In the genomic region with DNA sequence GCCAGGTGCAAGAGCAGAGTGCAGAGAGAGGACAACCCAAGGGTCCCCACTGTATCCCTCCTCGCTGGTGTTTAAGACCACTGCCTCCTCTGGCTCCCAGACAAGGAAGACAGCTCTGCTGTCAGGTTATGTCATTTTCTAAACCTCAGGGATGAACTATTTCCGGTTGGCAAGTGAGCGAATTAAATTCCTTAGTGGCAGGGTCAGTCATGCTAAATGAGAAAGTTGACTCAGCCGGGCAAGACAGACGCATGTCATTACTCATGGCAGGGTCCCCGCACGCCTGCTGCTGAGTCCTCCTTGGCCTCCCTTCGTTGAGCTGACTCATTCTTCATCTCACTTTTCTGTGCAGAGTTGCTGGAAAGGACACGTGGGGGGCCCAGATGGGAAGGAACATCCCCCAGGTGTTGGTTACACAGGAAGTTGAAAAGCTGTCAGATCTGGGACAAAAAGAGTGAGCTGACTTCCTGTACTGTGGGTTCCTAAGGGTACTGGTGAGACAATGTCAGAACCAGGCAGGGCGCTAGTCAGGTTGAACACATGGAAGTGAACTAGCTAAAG, we compare ENCODE assay signal across 9 cellular contexts. TPM values are rescaled to one million over a fixed set of nuclear protein-coding genes. Genes with fewer than 3 reads are reported as not detected.
A peak's percentile ranks its signal among the peaks of the same experiment; 100 is the strongest.
DNase-seq lines count a peak whose midpoint lies in the region; FAIRE-seq and TF ChIP-seq lines count a peak whose summit lies in the region.
"Had no signal": no experiment of that assay in that cellular context is flagged by ENCODE, and none has a peak within 500 bp of the region (broad histone marks: within the 10 kb centered on the region; RNA-seq: fewer than 3 reads in every experiment).

No MANE protein-coding gene starts in this region.

- DNase-seq in GM04503 (ENCODE audit: low read depth), result peak; percentile 47
- DNase-seq in MG63, result peak; percentile 95
- peak; percentile 80 for DNase-seq in activated T-cell treated with anti-CD3 and anti-CD28 coated beads, Interleukin-2, amount 50 U/mL, for 24 hours
- DNase-seq in kidney epithelial cell (ENCODE audit: low read depth), result peak; percentile 94
- no peak for DNase-seq in NCI-H146 (lab: John Stamatoyannopoulos, UW)
- DNase-seq in GM19239 (ENCODE audit: insufficient read length, low spot score), result no peak
- no peak for DNase-seq in mesenteric fat pad (ENCODE audit: low spot score)
- DNase-seq in NCI-H748 (lab: John Stamatoyannopoulos, UW; ENCODE audit: unreplicated experiment), result no peak

- no peaks in the 10 kb centered on the region for H3K27me3 ChIP-seq in MG63
- H3K27me3 ChIP-seq in kidney epithelial cell (ENCODE audit: control insufficient read depth, insufficient read depth, low read length), result no peaks in the 10 kb centered on the region

- H3K4me3 ChIP-seq in MG63 (no peak overlapping the region), kidney epithelial cell (ENCODE audit: low read depth, low read length) (no peak overlapping the region)

- H3K4me1 Mint-ChIP-seq in activated T-cell treated with anti-CD3 and anti-CD28 coated beads, Interleukin-2, amount 50 U/mL, for 24 hours (ENCODE audit: low read depth), result peaks cover 47% of the 10 kb centered on the region
- H3K4me1 Mint-ChIP-seq: memory B cell had no signal

- H3K9me3 Mint-ChIP-seq in activated T-cell treated with anti-CD3 and anti-CD28 coated beads, Interleukin-2, amount 50 U/mL, for 24 hours, result peaks cover 8% of the 10 kb centered on the region

- H3K4me3 Mint-ChIP-seq in activated T-cell treated with anti-CD3 and anti-CD28 coated beads, Interleukin-2, amount 50 U/mL, for 24 hours, result peak overlapping the region; percentile 43
- H3K4me3 Mint-ChIP-seq: memory B cell had no signal

- H3K36me3 Mint-ChIP-seq in activated T-cell treated with anti-CD3 and anti-CD28 coated beads, Interleukin-2, amount 50 U/mL, for 24 hours (ENCODE audit: low read depth), result no peaks in the 10 kb centered on the region
- H3K36me3 Mint-ChIP-seq: memory B cell had no signal

- H3K27ac Mint-ChIP-seq in activated T-cell treated with anti-CD3 and anti-CD28 coated beads, Interleukin-2, amount 50 U/mL, for 24 hours, result peak overlapping the region; percentile 89
- H3K27ac Mint-ChIP-seq: memory B cell had no signal

- no peak for TF ChIP-seq CTCF in kidney epithelial cell (IDR thresholded peaks at IDR 0.05; ENCODE audit: insufficient read depth, low read length, poor library complexity, severe bottlenecking)

- no peaks in the 10 kb centered on the region for H3K36me3 ChIP-seq in MG63
- H3K36me3 ChIP-seq in kidney epithelial cell (ENCODE audit: control insufficient read depth, insufficient read depth, low read length), result no peaks in the 10 kb centered on the region

- H3K9me3 ChIP-seq in MG63, result no peaks in the 10 kb centered on the region

- no peaks in the 10 kb centered on the region for H3K27me3 Mint-ChIP-seq in activated T-cell treated with anti-CD3 and anti-CD28 coated beads, Interleukin-2, amount 50 U/mL, for 24 hours

- FAIRE-seq in GM19239 (lab: Jason Lieb, UNC), result no peak

RNA-seq across cellular contexts. Expression of gene UCN3, which starts 47.1 kb away (rescaled TPM):
- total RNA-seq in MG63 (2014; rRNA removed; shearing (Covaris generic); ENCODE audit: low replicate concordance), result not detected in 2 replicates
- total RNA-seq in kidney epithelial cell (not detected in 2 replicates), mesenteric fat pad (not detected)

Comparison
In these comparisons a context has a peak if more than half of its experiments do, and no peak if none do; other contexts are left out.
1. DNase-seq: peak in GM04503 (single experiment), MG63 (single experiment), activated T-cell treated with anti-CD3 and anti-CD28 coated beads, Interleukin-2, amount 50 U/mL, for 24 hours (single experiment) and kidney epithelial cell (single experiment); none in NCI-H146 (single experiment), GM19239 (single experiment), mesenteric fat pad (single experiment) and NCI-H748 (single experiment).